9 cellular contexts compared by ENCODE assay signal in genomic region chr14:106883218-106883692, GRCh38.
DNase-seq lines count a peak whose midpoint lies in the region; ATAC-seq and TF ChIP-seq lines count a peak whose summit lies in the region.
"Had no signal": no experiment of that assay in that cellular context is flagged by ENCODE, and none has a peak within 500 bp of the region (broad histone marks: within the 10 kb centered on the region; RNA-seq: fewer than 3 reads in every experiment).

No MANE protein-coding gene starts in this region.

- H3K27ac Mint-ChIP-seq in endodermal cell, result no peak overlapping the region
- H3K27ac Mint-ChIP-seq in T-helper 2 cell treated with Interferon-gamma antibody and Interleukin-4, amounts not matched to agents 5 μg/mL and 100 μg/mL, for 36 hours, result no peak overlapping the region

- TF ChIP-seq POLR2A in Peyer's patch (IDR thresholded peaks at IDR 0.05), result no peak

- TF ChIP-seq CTCF in GM12873 (IDR thresholded peaks at IDR 0.05; ENCODE audit: insufficient read depth, low read depth, low read length, missing control alignments) (peak; percentile 89), Peyer's patch (IDR thresholded peaks at IDR 0.05) (peak in 4 of 6 experiments; percentile 18 to 22 (median 20)), endodermal cell (conservative IDR thresholded peaks at IDR 0.05) (peak; percentile 47)

- H3K4me1 ChIP-seq in Peyer's patch (no peaks in the 10 kb centered on the region), endodermal cell (ENCODE audit: control insufficient read depth, insufficient read depth, low read length) (no peaks in the 10 kb centered on the region)

- H3K27ac ChIP-seq in Peyer's patch, result no peak overlapping the region
- H3K27ac ChIP-seq in endodermal cell (ENCODE audit: low read depth, low read length), result no peak overlapping the region

- H3K4me1 Mint-ChIP-seq in endodermal cell, result no peaks in the 10 kb centered on the region
- no peaks in the 10 kb centered on the region for H3K4me1 Mint-ChIP-seq in T-helper 2 cell treated with Interferon-gamma antibody and Interleukin-4, amounts not matched to agents 5 μg/mL and 100 μg/mL, for 36 hours (ENCODE audit: low read depth)

- H3K36me3 ChIP-seq in Peyer's patch, result no peaks in the 10 kb centered on the region
- no peaks in the 10 kb centered on the region for H3K36me3 ChIP-seq in endodermal cell (ENCODE audit: control insufficient read depth, insufficient read depth, low read length)

- ATAC-seq in GM19324 (IDR thresholded peaks at IDR 0.05; ENCODE audit: low FRiP score, unreplicated experiment) (no peak), GM21786 (IDR thresholded peaks at IDR 0.05; ENCODE audit: unreplicated experiment) (no peak)

- H3K9me3 Mint-ChIP-seq in endodermal cell, result peaks cover 45% of the 10 kb centered on the region
- no peaks in the 10 kb centered on the region for H3K9me3 Mint-ChIP-seq in T-helper 2 cell treated with Interferon-gamma antibody and Interleukin-4, amounts not matched to agents 5 μg/mL and 100 μg/mL, for 36 hours

- H3K27me3 Mint-ChIP-seq in endodermal cell (ENCODE audit: insufficient read depth), result no peaks in the 10 kb centered on the region
- peaks cover 6% of the 10 kb centered on the region for H3K27me3 Mint-ChIP-seq in T-helper 2 cell treated with Interferon-gamma antibody and Interleukin-4, amounts not matched to agents 5 μg/mL and 100 μg/mL, for 36 hours (ENCODE audit: low read depth)

- WGBS in endodermal cell (ENCODE audit: insufficient coverage in 1 of 2, insufficient read length in 1 of 2), 2 experiments, result 91% methylated on average over 35 to 40 of the region's 44 CpGs

- H3K4me3 ChIP-seq in Peyer's patch (no peak overlapping the region), endodermal cell (ENCODE audit: low read length) (no peak overlapping the region)

- H3K36me3 Mint-ChIP-seq in endodermal cell (ENCODE audit: low read depth), result peaks cover 2% of the 10 kb centered on the region
- no peaks in the 10 kb centered on the region for H3K36me3 Mint-ChIP-seq in T-helper 2 cell treated with Interferon-gamma antibody and Interleukin-4, amounts not matched to agents 5 μg/mL and 100 μg/mL, for 36 hours (ENCODE audit: low read depth)

- no peak overlapping the region for H3K9ac ChIP-seq in endodermal cell (ENCODE audit: extremely low read depth, low read length, poor library complexity, severe bottlenecking)

- DNase-seq in Peyer's patch (peak in 1 of 3 donors; percentile 58), endodermal cell (peak; percentile 48), NCI-H1105 treated with DMSO at 0.1 percent for 48 hours (lab: John Stamatoyannopoulos, UW) (no peak)
- peak; percentile 16 for DNase-seq in stimulated activated CD4-positive, alpha-beta T cell treated with anti-CD3 and anti-CD28 coated beads, Interleukin-12 subunit alpha, Interleukin-12 subunit beta, amount 100 ng/mL, for 4 hours
- no peak for DNase-seq in T-helper 2 cell treated with Interferon-gamma antibody and Interleukin-4, amounts not matched to agents 5 μg/mL and 100 μg/mL, for 36 hours (ENCODE audit: low spot score)
- DNase-seq: anterior cingulate cortex had no signal

- H3K9me3 ChIP-seq in Peyer's patch (peaks cover 0 to 6% (median 2%) of the 10 kb centered on the region in 4 donors), endodermal cell (ENCODE audit: control insufficient read depth, low read length) (peaks cover 48% of the 10 kb centered on the region)

- H3K27me3 ChIP-seq in Peyer's patch (no peaks in the 10 kb centered on the region), endodermal cell (ENCODE audit: control insufficient read depth, insufficient read depth, low read length, poor library complexity, severe bottlenecking) (no peaks in the 10 kb centered on the region)

- no peak overlapping the region for H3K4me3 Mint-ChIP-seq in endodermal cell
- H3K4me3 Mint-ChIP-seq in T-helper 2 cell treated with Interferon-gamma antibody and Interleukin-4, amounts not matched to agents 5 μg/mL and 100 μg/mL, for 36 hours, result no peak overlapping the region

Comparison
In these comparisons a context has a peak if more than half of its experiments do, and no peak if none do; other contexts are left out.
1. CTCF ChIP-seq: peak in every context shown above with its lines; median percentile 89 in GM12873; 47 in endodermal cell; 20 in Peyer's patch.
2. DNase-seq: peak in endodermal cell (single experiment) and stimulated activated CD4-positive, alpha-beta T cell treated with anti-CD3 and anti-CD28 coated beads, Interleukin-12 subunit alpha, Interleukin-12 subunit beta, amount 100 ng/mL, for 4 hours (single experiment); none in T-helper 2 cell treated with Interferon-gamma antibody and Interleukin-4, amounts not matched to agents 5 μg/mL and 100 μg/mL, for 36 hours (single experiment) and NCI-H1105 treated with DMSO at 0.1 percent for 48 hours (single experiment).